1 cellular context compared by ENCODE assay signal in the genomic region with DNA sequence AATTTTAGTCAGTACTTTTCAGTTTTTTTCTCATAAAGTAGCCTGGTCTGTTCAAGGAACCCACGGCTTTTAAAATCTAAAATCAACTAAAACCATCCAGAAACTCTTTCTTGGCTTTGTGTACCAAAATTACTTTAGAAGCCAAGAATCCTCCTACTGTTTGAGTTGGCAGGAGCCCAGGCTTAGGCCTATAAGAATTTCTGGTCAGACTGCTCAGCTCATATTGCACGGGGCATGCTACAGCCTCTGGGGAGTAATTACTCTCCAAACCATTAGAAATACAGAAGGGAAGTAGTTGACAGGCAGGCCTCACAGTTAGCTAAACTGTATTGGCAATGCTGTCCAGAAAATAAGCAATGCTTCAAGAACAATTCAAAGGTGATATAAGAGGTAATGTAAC.
TF ChIP-seq lines count a peak whose summit lies in the region.

No MANE protein-coding gene starts in this region.

TF ChIP-seq in SK-N-SH, 30 proteins besides CTCF, POLR2A, EP300 and RAD21 (continued from another document):
- TF ChIP-seq, protein P1, sequence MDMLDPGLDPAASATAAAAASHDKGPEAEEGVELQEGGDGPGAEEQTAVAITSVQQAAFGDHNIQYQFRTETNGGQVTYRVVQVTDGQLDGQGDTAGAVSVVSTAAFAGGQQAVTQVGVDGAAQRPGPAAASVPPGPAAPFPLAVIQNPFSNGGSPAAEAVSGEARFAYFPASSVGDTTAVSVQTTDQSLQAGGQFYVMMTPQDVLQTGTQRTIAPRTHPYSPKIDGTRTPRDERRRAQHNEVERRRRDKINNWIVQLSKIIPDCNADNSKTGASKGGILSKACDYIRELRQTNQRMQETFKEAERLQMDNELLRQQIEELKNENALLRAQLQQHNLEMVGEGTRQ (IDR thresholded peaks at IDR 0.05; ENCODE audit: borderline replicate concordance, low read depth, low read length), result no peak
- TF ChIP-seq, protein P2, sequence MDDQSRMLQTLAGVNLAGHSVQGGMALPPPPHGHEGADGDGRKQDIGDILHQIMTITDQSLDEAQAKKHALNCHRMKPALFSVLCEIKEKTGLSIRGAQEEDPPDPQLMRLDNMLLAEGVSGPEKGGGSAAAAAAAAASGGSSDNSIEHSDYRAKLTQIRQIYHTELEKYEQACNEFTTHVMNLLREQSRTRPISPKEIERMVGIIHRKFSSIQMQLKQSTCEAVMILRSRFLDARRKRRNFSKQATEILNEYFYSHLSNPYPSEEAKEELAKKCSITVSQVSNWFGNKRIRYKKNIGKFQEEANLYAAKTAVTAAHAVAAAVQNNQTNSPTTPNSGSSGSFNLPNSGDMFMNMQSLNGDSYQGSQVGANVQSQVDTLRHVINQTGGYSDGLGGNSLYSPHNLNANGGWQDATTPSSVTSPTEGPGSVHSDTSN (IDR thresholded peaks at IDR 0.05), result no peak
- TF ChIP-seq GATA2 (CRISPR knock-in tag; IDR thresholded peaks at IDR 0.05) (no peak), FOXJ3 (CRISPR knock-in tag; IDR thresholded peaks at IDR 0.05) (no peak), EZH2phosphoT487 (IDR thresholded peaks at IDR 0.05; ENCODE audit: borderline replicate concordance, low read depth) (no peak), JUND (IDR thresholded peaks at IDR 0.05) (no peak)
